Comparison of ENCODE assay signal across 11 cellular contexts in the genomic region with DNA sequence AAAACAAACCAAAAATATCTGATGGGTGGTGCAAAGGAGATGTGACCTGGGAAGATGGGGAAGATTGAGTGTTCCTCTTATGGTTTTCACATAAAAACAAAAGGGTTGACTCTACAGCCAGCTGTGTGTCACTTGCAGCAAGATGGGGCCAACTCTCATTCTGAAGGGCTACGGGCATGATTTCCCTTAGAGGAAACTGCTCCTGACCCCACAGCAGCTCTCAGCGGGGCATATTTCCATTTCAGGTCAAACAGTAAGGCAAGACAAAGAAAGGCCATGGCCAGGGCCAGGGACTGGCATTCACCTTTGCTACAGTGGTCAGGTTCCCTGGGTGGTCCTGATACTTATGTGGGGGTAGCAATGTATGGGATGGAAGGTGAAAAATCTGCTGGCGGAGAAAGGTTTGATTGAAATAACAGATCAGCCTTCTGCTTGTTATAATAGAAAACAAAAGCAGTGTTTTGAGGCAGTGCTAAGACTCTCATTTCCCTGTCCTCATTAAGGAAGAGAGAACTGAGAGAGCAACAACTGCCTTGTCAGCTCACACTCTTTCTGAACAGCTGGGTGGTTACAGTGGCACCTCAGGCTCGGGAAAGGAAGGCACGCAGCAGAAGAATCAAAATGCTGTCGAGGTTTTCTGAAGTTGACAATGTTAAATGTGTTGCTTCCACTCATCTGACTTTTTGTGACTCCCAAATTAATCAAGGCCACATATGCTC.
DNase-seq lines count a peak whose midpoint lies in the region; ATAC-seq and TF ChIP-seq lines count a peak whose summit lies in the region.
"Had no signal": no experiment of that assay in that cellular context is flagged by ENCODE, and none has a peak within 500 bp of the region (broad histone marks: within the 10 kb centered on the region; RNA-seq: fewer than 3 reads in every experiment).

No MANE protein-coding gene starts in this region.

- no peaks in the 10 kb centered on the region for H3K36me3 Mint-ChIP-seq in endodermal cell (ENCODE audit: low read depth)
- no peaks in the 10 kb centered on the region for H3K36me3 Mint-ChIP-seq in activated naive CD4-positive, alpha-beta T cell treated with anti-CD3 and anti-CD28 coated beads, Interleukin-2, amount 10 ng/mL, durations not matched to agents 7 days and 5 days
- H3K36me3 Mint-ChIP-seq: CD4-positive, CD25-positive, alpha-beta regulatory T cell had no signal

- peaks cover 43% of the 10 kb centered on the region for H3K4me1 Mint-ChIP-seq in endodermal cell
- H3K4me1 Mint-ChIP-seq in activated naive CD4-positive, alpha-beta T cell treated with anti-CD3 and anti-CD28 coated beads, Interleukin-2, amount 10 ng/mL, durations not matched to agents 7 days and 5 days = no peaks in the 10 kb centered on the region
- H3K4me1 Mint-ChIP-seq: CD4-positive, CD25-positive, alpha-beta regulatory T cell had no signal

- H3K27me3 ChIP-seq in endodermal cell (ENCODE audit: control insufficient read depth, insufficient read depth, low read length, poor library complexity, severe bottlenecking) = no peaks in the 10 kb centered on the region
- H3K27me3 ChIP-seq: vagina had no signal

- no peaks in the 10 kb centered on the region for H3K36me3 ChIP-seq in endodermal cell (ENCODE audit: control insufficient read depth, insufficient read depth, low read length)
- H3K36me3 ChIP-seq: vagina had no signal

- H3K27ac Mint-ChIP-seq in endodermal cell = peak overlapping the region; percentile 41
- no peak overlapping the region for H3K27ac Mint-ChIP-seq in activated naive CD4-positive, alpha-beta T cell treated with anti-CD3 and anti-CD28 coated beads, Interleukin-2, amount 10 ng/mL, durations not matched to agents 7 days and 5 days
- H3K27ac Mint-ChIP-seq: CD4-positive, CD25-positive, alpha-beta regulatory T cell; T-helper 1 cell treated with Interleukin-12 subunit alpha and Interleukin-12 subunit beta and Interleukin-4 antibody, amounts not matched to agents 30 μg/mL and 1 μg/mL, for 36 hours had no signal

- no peaks in the 10 kb centered on the region for H3K9me3 ChIP-seq in endodermal cell (ENCODE audit: control insufficient read depth, low read length)
- H3K9me3 ChIP-seq: vagina had no signal

- H3K27me3 Mint-ChIP-seq in endodermal cell (ENCODE audit: insufficient read depth) = peaks cover 6% of the 10 kb centered on the region
- H3K27me3 Mint-ChIP-seq in activated naive CD4-positive, alpha-beta T cell treated with anti-CD3 and anti-CD28 coated beads, Interleukin-2, amount 10 ng/mL, durations not matched to agents 7 days and 5 days = peaks cover 14% of the 10 kb centered on the region

- no peaks in the 10 kb centered on the region for H3K9me3 Mint-ChIP-seq in endodermal cell
- no peaks in the 10 kb centered on the region for H3K9me3 Mint-ChIP-seq in activated naive CD4-positive, alpha-beta T cell treated with anti-CD3 and anti-CD28 coated beads, Interleukin-2, amount 10 ng/mL, durations not matched to agents 7 days and 5 days
- H3K9me3 Mint-ChIP-seq: T-helper 1 cell treated with Interleukin-12 subunit alpha and Interleukin-12 subunit beta and Interleukin-4 antibody, amounts not matched to agents 30 μg/mL and 1 μg/mL, for 36 hours had no signal

- CTCF ChIA-PET in activated naive CD4-positive, alpha-beta T cell treated with anti-CD3 and anti-CD28 coated beads, Interleukin-2, amount 10 ng/mL, durations not matched to agents 7 days and 5 days (lab: Charles Lee) = interaction anchor here (1.4 kb wide), 1 partner anchor 15 kb away, joined by 6 read pairs; no protein-coding TSS in a partner anchor

- no peak overlapping the region for H3K4me3 ChIP-seq in endodermal cell (ENCODE audit: low read length)
- H3K4me3 ChIP-seq: vagina had no signal

- ATAC-seq in GM19463 (IDR thresholded peaks at IDR 0.05; ENCODE audit: unreplicated experiment) = peak; percentile 95
- ATAC-seq in HG03103 (IDR thresholded peaks at IDR 0.05; ENCODE audit: low read depth, unreplicated experiment) = peak; percentile 96

- peak; percentile 65 for DNase-seq in CD1c-positive myeloid dendritic cell (ENCODE audit: extremely low spot score)
- peak; percentile 57 for DNase-seq in endodermal cell
- no peak for DNase-seq in activated CD8-positive, alpha-beta memory T cell treated with anti-CD3 and anti-CD28 coated beads, Interleukin-2, amount 50 U/mL, for 48 hours
- no peak for DNase-seq in T-helper 9 cell
- no peak for DNase-seq in NCI-H2107 treated with DMSO at 0.1 percent for 48 hours (lab: John Stamatoyannopoulos, UW; ENCODE audit: unreplicated experiment)
- no peak for DNase-seq in activated naive CD4-positive, alpha-beta T cell treated with anti-CD3 and anti-CD28 coated beads, Interleukin-2, amount 10 ng/mL, durations not matched to agents 7 days and 5 days
- DNase-seq: CD4-positive, CD25-positive, alpha-beta regulatory T cell had no signal

- H3K4me1 ChIP-seq in endodermal cell (ENCODE audit: control insufficient read depth, insufficient read depth, low read length) = peaks cover 13% of the 10 kb centered on the region
- H3K4me1 ChIP-seq: vagina had no signal

- H3K9ac ChIP-seq in endodermal cell (ENCODE audit: extremely low read depth, low read length, poor library complexity, severe bottlenecking) = no peak overlapping the region

- no peak overlapping the region for H3K4me3 Mint-ChIP-seq in endodermal cell
- no peak overlapping the region for H3K4me3 Mint-ChIP-seq in activated naive CD4-positive, alpha-beta T cell treated with anti-CD3 and anti-CD28 coated beads, Interleukin-2, amount 10 ng/mL, durations not matched to agents 7 days and 5 days
- H3K4me3 Mint-ChIP-seq: CD4-positive, CD25-positive, alpha-beta regulatory T cell; T-helper 1 cell treated with Interleukin-12 subunit alpha and Interleukin-12 subunit beta and Interleukin-4 antibody, amounts not matched to agents 30 μg/mL and 1 μg/mL, for 36 hours had no signal

- TF ChIP-seq CTCF in endodermal cell (conservative IDR thresholded peaks at IDR 0.05) = no peak

- 67 to 71% methylated on average over 4 to 6 of the region's 6 CpGs for WGBS in endodermal cell (ENCODE audit: insufficient coverage in 1 of 2, insufficient read length in 1 of 2), 2 experiments

- H3K27ac ChIP-seq in endodermal cell (ENCODE audit: low read depth, low read length) = no peak overlapping the region
- H3K27ac ChIP-seq: vagina had no signal

Comparison
In these comparisons a context has a peak if more than half of its experiments do, and no peak if none do; other contexts are left out.
1. DNase-seq: peak in CD1c-positive myeloid dendritic cell (single experiment) and endodermal cell (single experiment); none in activated CD8-positive, alpha-beta memory T cell treated with anti-CD3 and anti-CD28 coated beads, Interleukin-2, amount 50 U/mL, for 48 hours (single experiment), T-helper 9 cell (single experiment), NCI-H2107 treated with DMSO at 0.1 percent for 48 hours (single experiment) and activated naive CD4-positive, alpha-beta T cell treated with anti-CD3 and anti-CD28 coated beads, Interleukin-2, amount 10 ng/mL, durations not matched to agents 7 days and 5 days (single experiment).